ENCODE assay signal across 8 cellular contexts in the genomic region with DNA sequence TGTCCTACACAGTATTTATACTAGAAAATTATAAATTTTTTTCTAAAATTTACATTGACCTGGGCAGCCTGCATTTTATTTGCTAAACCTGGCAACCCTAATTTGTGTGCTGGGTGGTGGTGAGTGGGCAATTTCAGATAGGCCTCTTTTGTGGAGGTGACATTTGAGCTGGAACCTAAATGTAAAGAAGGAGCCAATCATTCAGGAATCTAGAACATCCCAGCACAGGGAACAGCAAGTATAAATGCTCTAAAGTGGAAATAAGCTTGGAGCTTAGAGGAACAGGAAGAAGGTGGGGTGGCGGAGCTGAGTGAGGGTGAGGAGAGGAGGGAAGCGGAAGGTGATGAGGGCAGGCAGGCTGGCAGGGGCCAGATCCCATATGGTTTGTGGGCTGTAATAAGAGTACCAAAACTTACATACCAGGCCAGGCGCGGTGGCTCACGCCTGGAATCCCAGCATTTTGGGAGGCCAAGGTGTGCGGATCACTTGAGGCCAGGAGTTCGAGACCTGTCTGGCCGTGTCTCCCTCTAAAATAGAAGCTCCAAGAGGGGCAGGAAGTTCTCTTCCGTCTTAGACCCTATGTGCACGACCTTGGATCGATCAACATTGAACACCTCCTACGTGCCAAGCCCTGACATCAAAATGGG. TPM values are rescaled to one million over a fixed set of nuclear protein-coding genes. Genes with fewer than 3 reads are reported as not detected.
DNase-seq lines count a peak whose midpoint lies in the region; ATAC-seq, FAIRE-seq and TF ChIP-seq lines count a peak whose summit lies in the region.

No MANE protein-coding gene starts in this region.

- no peaks in the 10 kb centered on the region for H3K9me2 ChIP-seq in GM23338 (ENCODE audit: insufficient read depth)
- H3K9me2 ChIP-seq in SU-DHL-6 (replicated peaks; ENCODE audit: insufficient read depth, low read length) = no peaks in the 10 kb centered on the region

- POLR2A ChIA-PET in endothelial cell of umbilical vein (lab: Charles Lee) = interaction anchor here (0.5 to 1.3 kb wide), 2 partner anchors 17 to 111 kb away, joined by 3 to 5 read pairs; no protein-coding TSS in a partner anchor
- POLR2A ChIA-PET in naive thymus-derived CD4-positive, alpha-beta T cell (lab: Charles Lee) = interaction anchor here (0.9 to 2.5 kb wide), 10 partner anchors 8 to 233 kb away, joined by 3 to 13 read pairs (median 4); partner anchors contain the start of gene ZNFX1

- H3K27ac Mint-ChIP-seq in GM23338 = peak overlapping the region; percentile 100
- peak overlapping the region; percentile 92 to 100 (median 98) for H3K27ac Mint-ChIP-seq in naive thymus-derived CD4-positive, alpha-beta T cell

- DNase-seq in GM23338 (ENCODE audit: low spot score) (peak; percentile 49), endothelial cell of umbilical vein (ENCODE audit: low read depth, low spot score) (peak; percentile 52), DMS114 treated with DMSO at 0.1 percent for 48 hours (lab: John Stamatoyannopoulos, UW; ENCODE audit: unreplicated experiment) (no peak), H4 (ENCODE audit: low spot score) (no peak)
- DNase-seq in naive thymus-derived CD4-positive, alpha-beta T cell = no peak

- H3K27me3 ChIP-seq in GM23338 (ENCODE audit: insufficient read depth) (no peaks in the 10 kb centered on the region), SU-DHL-6 (ENCODE audit: low read length) (no peaks in the 10 kb centered on the region), endothelial cell of umbilical vein (ENCODE audit: control insufficient read depth in 2 of 2, insufficient read depth in 2 of 2, low read length in 2 of 2) (no peaks in the 10 kb centered on the region)
- no peaks in the 10 kb centered on the region for H3K27me3 ChIP-seq in naive thymus-derived CD4-positive, alpha-beta T cell (ENCODE audit: control insufficient read depth in 2 of 2, insufficient read depth in 2 of 2, low read length in 2 of 2)

- H3K4me1 Mint-ChIP-seq in GM23338 = peaks cover 18% of the 10 kb centered on the region
- peaks cover 16 to 44% (median 38%) of the 10 kb centered on the region in 7 donors for H3K4me1 Mint-ChIP-seq in naive thymus-derived CD4-positive, alpha-beta T cell

- peak overlapping the region; percentile 48 for H2AFZ ChIP-seq in GM23338
- H2AFZ ChIP-seq in SU-DHL-6 (ENCODE audit: low read depth, low read length, severe bottlenecking) = peak overlapping the region; percentile 55
- H2AFZ ChIP-seq in endothelial cell of umbilical vein (ENCODE audit: low read depth, low read length) = peak overlapping the region; percentile 68

- TSS peak; percentile 81 for BruUV-seq in endothelial cell of umbilical vein (replicated peaks; lab: Mats Ljungman, UMichigan)

- H3K4me3 Mint-ChIP-seq in GM23338 = peak overlapping the region; percentile 99
- peak overlapping the region; percentile 94 to 99 (median 98) for H3K4me3 Mint-ChIP-seq in naive thymus-derived CD4-positive, alpha-beta T cell

- no peaks in the 10 kb centered on the region for H3K9me1 ChIP-seq in endothelial cell of umbilical vein (replicated peaks; ENCODE audit: control insufficient read depth, extremely low read depth, insufficient read depth, low read length)

- intact Hi-C loops in endothelial cell of umbilical vein (cut with micrococcal nuclease) = loop anchor here (2.0 to 5.0 kb wide), 2 partner anchors 63 to 118 kb away; no protein-coding TSS in a partner anchor
- intact Hi-C loops in naive thymus-derived CD4-positive, alpha-beta T cell (cut with micrococcal nuclease) = loop anchor here (1.0 to 5.0 kb wide), 10 partner anchors 7 to 1688 kb away; partner anchors contain the start of genes ARFGEF2 (in 2 of the 2), DDX27 (in 2 of the 2), STAU1 (in 2 of the 2) and ZNFX1 (in 2 of the 2)

- H3K36me3 ChIP-seq in GM23338 (ENCODE audit: insufficient read depth) (peaks cover 18% of the 10 kb centered on the region; the same call in 1 of the 2 replicates), SU-DHL-6 (ENCODE audit: low read length) (peaks cover 12% of the 10 kb centered on the region), endothelial cell of umbilical vein (ENCODE audit: control insufficient read depth in 2 of 2, extremely low read depth in 1 of 2, insufficient read depth in 2 of 2, low read length in 2 of 2) (no peaks in the 10 kb centered on the region)
- H3K36me3 ChIP-seq in naive thymus-derived CD4-positive, alpha-beta T cell (ENCODE audit: control insufficient read depth in 2 of 3, insufficient read depth in 3 of 3, low read length in 3 of 3) = peaks cover 0 to 5% (median 0%) of the 10 kb centered on the region in 3 experiments

- peaks cover 30% of the 10 kb centered on the region for H3K36me3 Mint-ChIP-seq in GM23338 (ENCODE audit: low read depth)
- H3K36me3 Mint-ChIP-seq in naive thymus-derived CD4-positive, alpha-beta T cell = peaks cover 0 to 18% (median 6%) of the 10 kb centered on the region in 5 donors

- H3F3A ChIP-seq in GM23338 (replicated peaks; ENCODE audit: low read depth) (no peaks in the 10 kb centered on the region), SU-DHL-6 (ENCODE audit: insufficient read depth) (no peaks in the 10 kb centered on the region)

- H3K9me3 ChIP-seq in SU-DHL-6 (ENCODE audit: insufficient read depth, low read length) (no peaks in the 10 kb centered on the region), endothelial cell of umbilical vein (replicated peaks; ENCODE audit: control insufficient read depth, insufficient read depth, low read length) (no peaks in the 10 kb centered on the region)
- no peaks in the 10 kb centered on the region for H3K9me3 ChIP-seq in naive thymus-derived CD4-positive, alpha-beta T cell (ENCODE audit: control insufficient read depth in 2 of 3, low read length in 3 of 3)

- no peak for TF ChIP-seq POLR2A in endothelial cell of umbilical vein (IDR thresholded peaks at IDR 0.05; ENCODE audit: low read depth, low read length)

- CTCF ChIA-PET in endothelial cell of umbilical vein (lab: Charles Lee) = interaction anchor here (1.0 to 1.5 kb wide), 3 partner anchors 8 to 173 kb away, joined by 3 to 5 read pairs (median 3); partner anchors contain the start of gene DDX27
- CTCF ChIA-PET in naive thymus-derived CD4-positive, alpha-beta T cell (lab: Charles Lee) = interaction anchor here (0.7 kb wide), 1 partner anchor 10 kb away, joined by 3 read pairs; no protein-coding TSS in a partner anchor

- peak overlapping the region; percentile 99 for H3K9ac ChIP-seq in SU-DHL-6 (ENCODE audit: low read length)
- H3K9ac ChIP-seq in endothelial cell of umbilical vein (replicated peaks; ENCODE audit: extremely low read depth, insufficient read depth, low read length) = peak overlapping the region; percentile 94

- H3K4me1 ChIP-seq in GM23338 (ENCODE audit: insufficient read depth) (peaks cover 20% of the 10 kb centered on the region), endothelial cell of umbilical vein (ENCODE audit: control insufficient read depth, extremely low read depth, insufficient read depth, low read length) (peaks cover 24% of the 10 kb centered on the region)
- peaks cover 11 to 14% of the 10 kb centered on the region in 2 donors for H3K4me1 ChIP-seq in naive thymus-derived CD4-positive, alpha-beta T cell (ENCODE audit: control insufficient read depth in 2 of 2, insufficient read depth in 2 of 2, low read length in 2 of 2)

- peak; percentile 76 for FAIRE-seq in endothelial cell of umbilical vein (lab: Jason Lieb, UNC)

- TF ChIP-seq CTCF in C4-2B (conservative IDR thresholded peaks at IDR 0.05) (no peak), GM23338 (conservative IDR thresholded peaks at IDR 0.05; ENCODE audit: low read depth in 2 of 2) (no peak), SU-DHL-6 (IDR thresholded peaks at IDR 0.05; ENCODE audit: insufficient read depth, low read length, poor library complexity, severe bottlenecking) (no peak), endothelial cell of umbilical vein (IDR thresholded peaks at IDR 0.05; ENCODE audit: extremely low read depth in 1 of 2, insufficient read depth in 1 of 2, low read depth in 1 of 2, low read length in 2 of 2) (no peak)

- H3K4me3 ChIP-seq in GM23338 = peak overlapping the region; percentile 85
- peak overlapping the region; percentile 97 for H3K4me3 ChIP-seq in SU-DHL-6 (ENCODE audit: insufficient read depth, low read length, poor library complexity, severe bottlenecking)
- peak overlapping the region; percentile 64 to 87 (median 86) for H3K4me3 ChIP-seq in endothelial cell of umbilical vein (replicated peaks in 1 of 3; ENCODE audit: insufficient read depth in 1 of 3, low read depth in 1 of 3, low read length in 3 of 3)
- H3K4me3 ChIP-seq in naive thymus-derived CD4-positive, alpha-beta T cell (ENCODE audit: low read length) = peak overlapping the region; percentile 99

- H3K27me3 Mint-ChIP-seq in GM23338 (ENCODE audit: insufficient read depth, low read depth, poor library complexity) = peaks cover 17% of the 10 kb centered on the region
- H3K27me3 Mint-ChIP-seq in naive thymus-derived CD4-positive, alpha-beta T cell = peaks cover 0 to 4% (median 0%) of the 10 kb centered on the region in 5 donors

- H3K27ac ChIP-seq in C4-2B = peak overlapping the region; percentile 97
- peak overlapping the region; percentile 76; the same call in 1 of the 2 replicates for H3K27ac ChIP-seq in GM23338 (ENCODE audit: low read depth)
- peak overlapping the region; percentile 94 for H3K27ac ChIP-seq in SU-DHL-6 (ENCODE audit: low read depth, low read length)
- H3K27ac ChIP-seq in endothelial cell of umbilical vein (ENCODE audit: insufficient read depth, low read depth, low read length) = peak overlapping the region; percentile 81
- peak overlapping the region; percentile 89 for H3K27ac ChIP-seq in naive thymus-derived CD4-positive, alpha-beta T cell (ENCODE audit: low read depth, low read length)

- H4K20me1 ChIP-seq in GM23338 (replicated peaks; ENCODE audit: insufficient read depth) (peaks cover 34% of the 10 kb centered on the region), SU-DHL-6 (ENCODE audit: low read depth, low read length) (peaks cover 22% of the 10 kb centered on the region), endothelial cell of umbilical vein (replicated peaks; ENCODE audit: control insufficient read depth, extremely low read depth, insufficient read depth, low read length) (no peaks in the 10 kb centered on the region)

- ATAC-seq in GM23338 = peak; percentile 1; the same call in 2 of the 3 replicates
- ATAC-seq in naive thymus-derived CD4-positive, alpha-beta T cell = no peak
- ATAC-seq in HG02623 (IDR thresholded peaks at IDR 0.05; ENCODE audit: unreplicated experiment) = no peak

- H3K9me3 Mint-ChIP-seq in GM23338 = peaks cover 3% of the 10 kb centered on the region; the same call in 2 of the 3 replicates
- H3K9me3 Mint-ChIP-seq in naive thymus-derived CD4-positive, alpha-beta T cell = peaks cover 0 to 2% (median 0%) of the 10 kb centered on the region in 11 donors

- dilution Hi-C loops in endothelial cell of umbilical vein (cut with MboI; ENCODE audit: extremely low pct_ligation_motif_present, low sequenced_read_pairs) = no loop called here

- peak overlapping the region; percentile 81 for H3K4me2 ChIP-seq in GM23338
- H3K4me2 ChIP-seq in SU-DHL-6 (ENCODE audit: low read depth, low read length, poor library complexity, severe bottlenecking) = peak overlapping the region; percentile 95
- H3K4me2 ChIP-seq in endothelial cell of umbilical vein (ENCODE audit: insufficient read depth, low read length) = peak overlapping the region; percentile 92

- H3K79me2 ChIP-seq in GM23338 (replicated peaks; ENCODE audit: insufficient read depth) = peaks cover 40% of the 10 kb centered on the region
- peaks cover 51% of the 10 kb centered on the region for H3K79me2 ChIP-seq in SU-DHL-6 (ENCODE audit: insufficient read depth, low read length)
- peaks cover 40% of the 10 kb centered on the region for H3K79me2 ChIP-seq in endothelial cell of umbilical vein (ENCODE audit: control insufficient read depth, insufficient read depth, low read length)

RNA-seq across cellular contexts. Expression of gene CSE1L, which starts 0.5 kb away (rescaled TPM):
- total RNA-seq in GM23338 (2014; rRNA removed; shearing (Covaris generic)) = 312 and 326 TPM in 2 replicates
- polyA plus RNA-seq in GM23338 (2016; fragmentation: Nextera tagmentation; extraction: Ambion mirVana) (147 and 163 TPM in 2 replicates), endothelial cell of umbilical vein (26.1 and 35.1 TPM in 2 replicates)
- total RNA-seq in endothelial cell of umbilical vein = 109 and 118 TPM in 2 replicates
- 48.4 and 50.5 TPM in 2 replicates for polyA plus RNA-seq in endothelial cell of umbilical vein (2011; cell fraction: cytosol; rRNA removed)
- 36.9 and 49.6 TPM in 2 replicates for polyA plus RNA-seq in endothelial cell of umbilical vein (2011; cell fraction: nucleus; rRNA removed)
- 67.0 and 119 TPM in 2 replicates for polyA plus RNA-seq in endothelial cell of umbilical vein (2012)
- polyA minus RNA-seq in endothelial cell of umbilical vein = 39.3 and 44.8 TPM in 2 replicates
- polyA minus RNA-seq in endothelial cell of umbilical vein (2011; cell fraction: cytosol; rRNA and poly(A)+ RNA removed) = 96.6 TPM
- polyA minus RNA-seq in endothelial cell of umbilical vein (2011; cell fraction: nucleus; rRNA and poly(A)+ RNA removed) = 27.8 and 52.7 TPM in 2 replicates
- total RNA-seq in naive thymus-derived CD4-positive, alpha-beta T cell = 10 to 100 TPM; 23.3 to 73.0 (median 41.1) TPM
- polyA plus RNA-seq in naive thymus-derived CD4-positive, alpha-beta T cell = 10 to 100 TPM; 25.0 to 38.4 TPM
- 119 and 166 TPM in 2 replicates for total RNA-seq in H4 (2014; rRNA removed; shearing (Covaris generic))

Comparison
In these comparisons a context has a peak if more than half of its experiments do, and no peak if none do; other contexts are left out.
1. DNase-seq: peak in GM23338 (single experiment) and endothelial cell of umbilical vein (single experiment); none in naive thymus-derived CD4-positive, alpha-beta T cell (0 of 9), DMS114 treated with DMSO at 0.1 percent for 48 hours (single experiment) and H4 (single experiment).
2. Peak in every context shown above with its lines, with median percentiles within 50 percentile points of each other: H3K27ac ChIP-seq, H2AFZ ChIP-seq, H3K4me2 ChIP-seq and H3K4me3 ChIP-seq.